6 cellular contexts compared by ENCODE assay signal in the genomic region with DNA sequence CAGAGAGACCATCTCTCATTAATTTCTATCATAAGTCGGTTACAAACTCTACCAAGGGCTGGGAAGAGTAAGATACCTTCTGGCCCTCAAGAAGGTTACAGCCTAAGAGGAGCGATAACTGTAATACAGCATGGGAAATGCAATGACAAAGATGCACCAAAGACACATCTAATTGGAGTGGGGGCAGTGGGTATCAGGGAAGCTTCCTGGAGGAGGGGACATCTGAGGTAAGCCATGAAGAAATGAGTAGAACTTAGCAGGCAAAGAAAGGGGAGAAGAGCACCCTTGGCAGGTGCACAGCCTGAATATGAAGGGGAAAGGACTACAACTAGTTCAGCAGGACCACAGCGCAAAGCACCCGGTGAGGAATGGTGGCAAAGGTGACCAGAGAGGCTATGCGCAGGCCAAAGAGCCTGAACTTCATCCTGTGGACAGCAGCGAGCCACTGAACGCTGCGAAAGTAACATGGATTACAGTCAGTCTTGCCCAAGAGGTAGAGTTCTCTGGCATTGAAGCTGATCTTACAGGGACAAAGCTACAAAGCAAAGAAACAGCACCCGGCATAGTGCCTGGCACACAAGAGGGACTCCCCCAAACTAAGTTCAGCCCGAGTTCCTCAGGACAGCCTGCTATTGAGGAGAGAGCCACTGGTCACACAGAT. TPM values are rescaled to one million over a fixed set of nuclear protein-coding genes. Genes with fewer than 3 reads are reported as not detected.
A peak's percentile ranks its signal among the peaks of the same experiment; 100 is the strongest.
DNase-seq lines count a peak whose midpoint lies in the region; ATAC-seq and TF ChIP-seq lines count a peak whose summit lies in the region.

No MANE protein-coding gene starts in this region.

- H3K27ac ChIP-seq in ascending aorta = peak overlapping the region in 1 of 2 donors; percentile 45

- DNase-seq in GM06990 (ENCODE audit: extremely low read depth, insufficient read length) = no peak
- no peak for DNase-seq in ascending aorta (ENCODE audit: low spot score in 2 of 2)
- no peak for DNase-seq in naive B cell
- no peak for DNase-seq in cerebellum (ENCODE audit: low spot score)

- TF ChIP-seq CTCF in GM06990 (IDR thresholded peaks at IDR 0.05; ENCODE audit: insufficient read depth, low read length, poor library complexity, severe bottlenecking) (no peak), ascending aorta (IDR thresholded peaks at IDR 0.05) (no peak)

- H3K27me3 ChIP-seq in GM06990 (replicated peaks; ENCODE audit: control insufficient read depth, insufficient read depth, low read length) (no peaks in the 10 kb centered on the region), ascending aorta (no peaks in the 10 kb centered on the region)

- H3K27ac Mint-ChIP-seq in naive B cell = peak overlapping the region in 5 of 6 donors; percentile 64 to 86 (median 74)

- no peaks in the 10 kb centered on the region for H3K27me3 Mint-ChIP-seq in naive B cell

- peak overlapping the region; percentile 80 to 94 (median 88) for H3K4me3 Mint-ChIP-seq in naive B cell

- no peaks in the 10 kb centered on the region for H3K9me3 Mint-ChIP-seq in naive B cell

- no peaks in the 10 kb centered on the region for H3K9me3 ChIP-seq in ascending aorta

- peaks cover 44 to 60% (median 59%) of the 10 kb centered on the region in 3 donors for H3K4me1 Mint-ChIP-seq in naive B cell

- H3K36me3 ChIP-seq in GM06990 (ENCODE audit: control insufficient read depth, insufficient read depth, low read length) (peaks cover 8% of the 10 kb centered on the region), ascending aorta (peaks cover 18 to 28% of the 10 kb centered on the region in 2 donors)

- peaks cover 13 to 26% of the 10 kb centered on the region in 2 donors for H3K4me1 ChIP-seq in ascending aorta

- ATAC-seq in naive B cell (ENCODE audit: low read depth in 2 of 2) (no peak), HG02763 (IDR thresholded peaks at IDR 0.05; ENCODE audit: unreplicated experiment) (no peak), HG03095 (IDR thresholded peaks at IDR 0.05; ENCODE audit: unreplicated experiment) (no peak)

- peaks cover 7 to 10% of the 10 kb centered on the region in 2 donors for H3K36me3 Mint-ChIP-seq in naive B cell

- H3K4me3 ChIP-seq in GM06990 (replicated peaks; ENCODE audit: low read depth, low read length) = peak overlapping the region; percentile 90
- peak overlapping the region; percentile 78 to 82 for H3K4me3 ChIP-seq in ascending aorta

- intact Hi-C loops in ascending aorta (cut with DNase I) = no loop called here

RNA-seq across cellular contexts. Expression of gene TBC1D10B, which starts 2.8 kb away (rescaled TPM):
- total RNA-seq in ascending aorta = 20.9 TPM
- polyA plus RNA-seq in naive B cell (ENCODE audit: low read depth in 6 of 6) = 10 to 100 TPM in 3 of 6 donors, 1 to 10 TPM in 3; 6.2 to 16.9 (median 9.7) TPM
- 20.5 TPM for total RNA-seq in cerebellum

RNA-seq across cellular contexts. Expression of gene MYL11, which starts 7.1 kb away (rescaled TPM):
- total RNA-seq in ascending aorta = not detected
- polyA plus RNA-seq in naive B cell (ENCODE audit: low read depth in 6 of 6) = not detected
- 1.00 TPM for total RNA-seq in cerebellum

RNA-seq across cellular contexts. Expression of gene CD2BP2, which starts 12.4 kb away (rescaled TPM):
- total RNA-seq in ascending aorta (15.1 TPM), cerebellum (26.3 TPM)
- 10 to 100 TPM; 24.2 to 36.1 (median 29.7) TPM for polyA plus RNA-seq in naive B cell (ENCODE audit: low read depth in 6 of 6)

RNA-seq across cellular contexts. Expression of gene SEPTIN1, which starts 14.9 kb away (rescaled TPM):
- total RNA-seq in ascending aorta = not detected
- 100 to 1,000 TPM; 102 to 145 (median 112) TPM for polyA plus RNA-seq in naive B cell (ENCODE audit: low read depth in 6 of 6)
- total RNA-seq in cerebellum = not detected

RNA-seq across cellular contexts. Expression of gene ZNF48, which starts 27.7 kb away (rescaled TPM):
- total RNA-seq in ascending aorta (25.1 TPM), cerebellum (16.7 TPM)
- 1 to 10 TPM; 3.4 to 9.9 (median 7.0) TPM for polyA plus RNA-seq in naive B cell (ENCODE audit: low read depth in 6 of 6)
